8 cellular contexts compared by ENCODE assay signal in the genomic region with DNA sequence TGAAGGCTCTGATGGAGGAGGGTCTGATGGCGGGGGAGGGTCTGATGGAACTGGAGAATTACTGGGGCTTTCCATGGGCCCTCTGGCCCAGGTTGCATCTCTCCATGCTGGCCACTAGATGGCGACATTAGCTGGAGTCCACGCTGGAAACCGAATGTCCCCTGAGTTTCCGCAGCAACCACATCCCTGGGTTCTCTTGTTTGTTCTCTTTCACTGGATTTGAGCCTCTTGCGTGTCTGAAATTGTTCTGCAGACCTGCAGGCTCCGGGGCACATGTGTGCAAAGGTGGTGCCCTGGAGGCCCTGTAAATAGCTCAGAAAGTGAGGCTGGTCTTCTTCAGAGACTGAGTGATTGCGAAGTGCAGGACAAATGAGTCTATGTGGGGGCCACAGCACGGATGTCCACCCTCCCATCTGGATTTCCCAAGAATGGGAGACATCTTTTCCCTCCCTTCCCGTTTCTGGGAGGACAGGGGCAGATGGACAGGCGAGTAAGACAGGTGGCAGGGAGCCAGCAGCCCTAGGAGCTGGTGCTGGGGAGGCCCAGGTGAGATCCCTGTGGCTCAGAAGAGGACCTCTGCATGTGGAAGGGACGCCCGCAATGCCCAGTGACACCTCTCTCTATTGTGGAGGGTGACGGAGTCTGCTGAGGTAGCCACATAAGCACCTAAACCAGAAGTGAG.
A peak's percentile ranks its signal among the peaks of the same experiment; 100 is the strongest.
DNase-seq lines count a peak whose midpoint lies in the region; ATAC-seq and TF ChIP-seq lines count a peak whose summit lies in the region.

No MANE protein-coding gene starts in this region.

- DNase-seq in GM10266 (ENCODE audit: extremely low spot score) (peak; percentile 92), NCI-H1417 (lab: John Stamatoyannopoulos, UW) (peak; percentile 72 to 91 (median 74)), T-helper 17 cell (peak; percentile 33 to 50 (median 44)), amygdala (lab: John Stamatoyannopoulos, UW) (peak in 47 of 56 donors; percentile 11 to 74 (median 47)), left ventricle myocardium superior (no peak), renal cortical epithelial cell (ENCODE audit: low read depth) (peak; percentile 21)

- intact Hi-C loops in left ventricle myocardium superior (cut with micrococcal nuclease) = no loop called here

- no peaks in the 10 kb centered on the region for H3K9me3 ChIP-seq in T-helper 17 cell (ENCODE audit: control insufficient read depth, low read length, poor library complexity, severe bottlenecking)

- peak; percentile 87 for TF ChIP-seq CTCF in GM10266 (IDR thresholded peaks at IDR 0.05; ENCODE audit: control insufficient read depth, insufficient read depth, low read depth, missing control alignments)

- ATAC-seq in T-helper 17 cell (peak; percentile 93), left ventricle myocardium superior (peak; percentile 74), HG02623 (IDR thresholded peaks at IDR 0.05; ENCODE audit: unreplicated experiment) (no peak), GM18519 (IDR thresholded peaks at IDR 0.05; ENCODE audit: low FRiP score, unreplicated experiment) (no peak)

- H3K4me3 Mint-ChIP-seq in T-helper 17 cell = no peak overlapping the region

- peaks cover 9% of the 10 kb centered on the region for H3K4me1 Mint-ChIP-seq in T-helper 17 cell

- peak overlapping the region; percentile 80 for H3K27ac Mint-ChIP-seq in T-helper 17 cell

- no peaks in the 10 kb centered on the region for H3K36me3 Mint-ChIP-seq in T-helper 17 cell (ENCODE audit: low read depth)

- peaks cover 17% of the 10 kb centered on the region for H3K27me3 Mint-ChIP-seq in T-helper 17 cell

Comparison
In these comparisons a context has a peak if more than half of its experiments do, and no peak if none do; other contexts are left out.
1. ATAC-seq: peak in T-helper 17 cell (single experiment) and left ventricle myocardium superior (single experiment); none in HG02623 (single experiment) and GM18519 (single experiment).